Comparison of ENCODE assay signal across 35 cellular contexts in the genomic region with DNA sequence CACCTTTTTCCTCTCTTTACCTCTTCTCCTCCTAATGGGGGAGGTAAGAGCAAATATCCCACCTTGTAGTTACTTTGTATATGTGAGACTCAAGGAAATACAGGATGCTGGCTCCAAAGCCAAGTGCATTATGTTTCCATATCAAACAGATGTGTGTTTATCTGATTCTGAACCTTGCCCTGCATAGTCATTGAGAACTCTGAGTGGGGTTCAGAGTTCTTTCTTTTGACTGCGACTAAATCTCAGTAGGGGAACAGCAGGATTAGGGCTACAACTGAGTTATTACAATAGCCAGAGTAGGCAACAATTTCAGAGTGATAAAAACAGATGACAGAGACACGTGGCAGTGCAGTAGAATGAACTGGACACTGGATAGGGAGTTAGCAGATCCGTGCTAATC. TPM values are rescaled to one million over a fixed set of nuclear protein-coding genes. Genes with fewer than 3 reads are reported as not detected.
"Had no signal": no experiment of that assay in that cellular context is flagged by ENCODE, and none has a peak within 500 bp of the region (broad histone marks: within the 10 kb centered on the region; RNA-seq: fewer than 3 reads in every experiment).

No MANE protein-coding gene starts in this region.

- DNase-seq: activated B cell treated with CpG ODN at 0.5 μM for 24 hours; activated CD4-positive, alpha-beta memory T cell treated with anti-CD3 and anti-CD28 coated beads for 36 hours; activated CD4-positive, alpha-beta T cell treated with anti-CD3 and anti-CD28 coated beads for 48 hours; activated CD8-positive, alpha-beta memory T cell treated with anti-CD3 and anti-CD28 coated beads, Interleukin-2, amount 10 ng/mL, durations not matched to agents 7 days and 5 days; activated CD8-positive, alpha-beta memory T cell treated with anti-CD3 and anti-CD28 coated beads, Interleukin-2, amount 50 U/mL, for 4 hours; activated CD8-positive, alpha-beta T cell treated with anti-CD3 and anti-CD28 coated beads, Interleukin-2, amount 10 ng/mL, durations not matched to agents 7 days and 5 days; activated effector memory CD4-positive, alpha-beta T cell treated with anti-CD3 and anti-CD28 coated beads, Interleukin-2, amount 50 U/mL, for 16 hours; activated naive CD4-positive, alpha-beta T cell treated with anti-CD3 and anti-CD28 coated beads for 36 hours; activated naive CD8-positive, alpha-beta T cell treated with anti-CD3 and anti-CD28 coated beads for 36 hours; activated naive CD8-positive, alpha-beta T cell treated with anti-CD3 and anti-CD28 coated beads, Interleukin-2, amount 50 U/mL, for 24 hours; activated T-cell treated with anti-CD3 and anti-CD28 coated beads, Interleukin-2, amount 50 U/mL, for 1 hour; activated T-cell treated with anti-CD3 and anti-CD28 coated beads, Interleukin-2, amount 50 U/mL, for 48 hours; adrenal gland; amygdala; aorta; body of pancreas; central memory CD4-positive, alpha-beta T cell; cerebellar nuclear complex; colonic mucosa; effector CD8-positive, alpha-beta T cell; esophagus squamous epithelium; foreskin melanocyte; head of caudate nucleus; T-helper 1 cell; T-helper 17 cell; T1000; WERI-Rb-1 had no signal

- H3K27me3 ChIP-seq: adrenal gland, body of pancreas, colonic mucosa had no signal

- FAIRE-seq: endometrium, endothelial cell of umbilical vein had no signal

- H3K36me3 ChIP-seq: adrenal gland, colonic mucosa, esophagus squamous epithelium, gastroesophageal sphincter, WERI-Rb-1 had no signal

- H3K4me3 ChIP-seq: adrenal gland, body of pancreas, colonic mucosa, esophagus squamous epithelium, gastroesophageal sphincter had no signal

- ATAC-seq: activated CD4-positive, CD25-positive, alpha-beta regulatory T cell treated with anti-CD3 and anti-CD28 coated beads, Interleukin-2, amount 50 U/mL, for 24 hours; activated CD8-positive, alpha-beta memory T cell treated with anti-CD3 and anti-CD28 coated beads, Interleukin-2, amount 10 ng/mL, durations not matched to agents 7 days and 5 days; activated CD8-positive, alpha-beta T cell treated with anti-CD3 and anti-CD28 coated beads, Interleukin-2, amount 10 ng/mL, durations not matched to agents 7 days and 5 days; activated naive CD8-positive, alpha-beta T cell treated with anti-CD3 and anti-CD28 coated beads, Interleukin-2, amount 50 U/mL, for 24 hours; body of pancreas; gastroesophageal sphincter; T-helper 17 cell had no signal

- H3K27ac ChIP-seq: adrenal gland, body of pancreas, colonic mucosa, epithelial cell of prostate, esophagus squamous epithelium, gastroesophageal sphincter, WERI-Rb-1 had no signal

- H3K4me1 ChIP-seq: colonic mucosa, esophagus squamous epithelium, gastroesophageal sphincter had no signal

- H3K9me3 ChIP-seq: adrenal gland, body of pancreas, colonic mucosa, esophagus squamous epithelium, gastroesophageal sphincter had no signal

RNA-seq across cellular contexts. Expression of a gene that starts 51.0 kb away (rescaled TPM):
- total RNA-seq: activated B cell treated with CpG ODN at 0.5 μM for 24 hours; activated CD4-positive, alpha-beta memory T cell treated with anti-CD3 and anti-CD28 coated beads for 36 hours; activated CD8-positive, alpha-beta memory T cell treated with anti-CD3 and anti-CD28 coated beads for 36 hours; activated CD8-positive, alpha-beta memory T cell treated with anti-CD3 and anti-CD28 coated beads, Interleukin-2, amount 10 ng/mL, durations not matched to agents 7 days and 5 days; activated CD8-positive, alpha-beta T cell treated with anti-CD3 and anti-CD28 coated beads, Interleukin-2, amount 10 ng/mL, durations not matched to agents 7 days and 5 days; activated naive CD4-positive, alpha-beta T cell treated with anti-CD3 and anti-CD28 coated beads for 36 hours; activated naive CD8-positive, alpha-beta T cell treated with anti-CD3 and anti-CD28 coated beads for 36 hours; activated T-helper 2 cell treated with anti-CD3 and anti-CD28 coated beads, Interferon-gamma antibody, Interleukin-2, Interleukin-4, amounts not matched to agents 10 μg/mL and 5 μg/mL and 100 μg/mL, durations not matched to agents 14 hours and 24 hours and 36 hours; aorta; endothelial cell of umbilical vein; fibroblast of lung; T-helper 17 cell had no signal
- polyA plus RNA-seq: fibroblast of lung had no signal
